1 cellular context compared by ENCODE assay signal in genomic region chr6:82086944-82087343, GRCh38.
A peak's percentile ranks its signal among the peaks of the same experiment; 100 is the strongest.
TF ChIP-seq lines count a peak whose summit lies in the region.

No MANE protein-coding gene starts in this region.

TF ChIP-seq in HepG2, 621 proteins besides CTCF, POLR2A, EP300 and RAD21 (continued from another document and continues in another):
- TF ChIP-seq ZNF280D (CRISPR knock-in tag; IDR thresholded peaks at IDR 0.05): no peak
- TF ChIP-seq ZBTB8A (CRISPR knock-in tag; IDR thresholded peaks at IDR 0.05; ENCODE audit: borderline replicate concordance, low read depth): no peak
- peak; percentile 61; the same call in 1 of the 2 replicates for TF ChIP-seq ARID5B (CRISPR knock-in tag; IDR thresholded peaks at IDR 0.05)
- no peak for TF ChIP-seq NBN (conservative IDR thresholded peaks at IDR 0.05)
- TF ChIP-seq SIX1 (CRISPR knock-in tag; IDR thresholded peaks at IDR 0.05; ENCODE audit: borderline replicate concordance): no peak; the same call in 1 of the 2 replicates
- TF ChIP-seq ETV5 (CRISPR knock-in tag; IDR thresholded peaks at IDR 0.05; ENCODE audit: borderline replicate concordance): peak; percentile 81; the same call in 1 of the 2 replicates
- TF ChIP-seq MXI1 (IDR thresholded peaks at IDR 0.05; ENCODE audit: borderline replicate concordance, low read depth, low read length): no peak
- TF ChIP-seq TOPORS (CRISPR knock-in tag; IDR thresholded peaks at IDR 0.05): no peak
- TF ChIP-seq, protein P1, sequence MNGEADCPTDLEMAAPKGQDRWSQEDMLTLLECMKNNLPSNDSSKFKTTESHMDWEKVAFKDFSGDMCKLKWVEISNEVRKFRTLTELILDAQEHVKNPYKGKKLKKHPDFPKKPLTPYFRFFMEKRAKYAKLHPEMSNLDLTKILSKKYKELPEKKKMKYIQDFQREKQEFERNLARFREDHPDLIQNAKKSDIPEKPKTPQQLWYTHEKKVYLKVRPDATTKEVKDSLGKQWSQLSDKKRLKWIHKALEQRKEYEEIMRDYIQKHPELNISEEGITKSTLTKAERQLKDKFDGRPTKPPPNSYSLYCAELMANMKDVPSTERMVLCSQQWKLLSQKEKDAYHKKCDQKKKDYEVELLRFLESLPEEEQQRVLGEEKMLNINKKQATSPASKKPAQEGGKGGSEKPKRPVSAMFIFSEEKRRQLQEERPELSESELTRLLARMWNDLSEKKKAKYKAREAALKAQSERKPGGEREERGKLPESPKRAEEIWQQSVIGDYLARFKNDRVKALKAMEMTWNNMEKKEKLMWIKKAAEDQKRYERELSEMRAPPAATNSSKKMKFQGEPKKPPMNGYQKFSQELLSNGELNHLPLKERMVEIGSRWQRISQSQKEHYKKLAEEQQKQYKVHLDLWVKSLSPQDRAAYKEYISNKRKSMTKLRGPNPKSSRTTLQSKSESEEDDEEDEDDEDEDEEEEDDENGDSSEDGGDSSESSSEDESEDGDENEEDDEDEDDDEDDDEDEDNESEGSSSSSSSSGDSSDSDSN (CRISPR knock-in tag; IDR thresholded peaks at IDR 0.05): no peak
- no peak for TF ChIP-seq ZNF468 (CRISPR knock-in tag; IDR thresholded peaks at IDR 0.05)
- TF ChIP-seq ASH2L (IDR thresholded peaks at IDR 0.05; ENCODE audit: insufficient read length, low read depth, low read length): no peak
- TF ChIP-seq ZNF891 (CRISPR knock-in tag; IDR thresholded peaks at IDR 0.05): no peak
- no peak for TF ChIP-seq ZNF260 (CRISPR knock-in tag; IDR thresholded peaks at IDR 0.05; ENCODE audit: borderline replicate concordance, low read depth)
- TF ChIP-seq MED1 (CRISPR knock-in tag; IDR thresholded peaks at IDR 0.05): peak; percentile 54
- TF ChIP-seq E2F2 (CRISPR knock-in tag; IDR thresholded peaks at IDR 0.05; ENCODE audit: borderline replicate concordance): no peak
- TF ChIP-seq ZNF264 (CRISPR knock-in tag; IDR thresholded peaks at IDR 0.05): no peak
- TF ChIP-seq KMT2A (CRISPR knock-in tag; IDR thresholded peaks at IDR 0.05): no peak
- TF ChIP-seq, protein P2, sequence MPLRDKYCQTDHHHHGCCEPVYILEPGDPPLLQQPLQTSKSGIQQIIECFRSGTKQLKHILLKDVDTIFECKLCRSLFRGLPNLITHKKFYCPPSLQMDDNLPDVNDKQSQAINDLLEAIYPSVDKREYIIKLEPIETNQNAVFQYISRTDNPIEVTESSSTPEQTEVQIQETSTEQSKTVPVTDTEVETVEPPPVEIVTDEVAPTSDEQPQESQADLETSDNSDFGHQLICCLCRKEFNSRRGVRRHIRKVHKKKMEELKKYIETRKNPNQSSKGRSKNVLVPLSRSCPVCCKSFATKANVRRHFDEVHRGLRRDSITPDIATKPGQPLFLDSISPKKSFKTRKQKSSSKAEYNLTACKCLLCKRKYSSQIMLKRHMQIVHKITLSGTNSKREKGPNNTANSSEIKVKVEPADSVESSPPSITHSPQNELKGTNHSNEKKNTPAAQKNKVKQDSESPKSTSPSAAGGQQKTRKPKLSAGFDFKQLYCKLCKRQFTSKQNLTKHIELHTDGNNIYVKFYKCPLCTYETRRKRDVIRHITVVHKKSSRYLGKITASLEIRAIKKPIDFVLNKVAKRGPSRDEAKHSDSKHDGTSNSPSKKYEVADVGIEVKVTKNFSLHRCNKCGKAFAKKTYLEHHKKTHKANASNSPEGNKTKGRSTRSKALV (CRISPR knock-in tag; IDR thresholded peaks at IDR 0.05): no peak
- peak; percentile 99 for TF ChIP-seq GZF1 (CRISPR knock-in tag; IDR thresholded peaks at IDR 0.05)
- TF ChIP-seq FOXJ3 (CRISPR knock-in tag; IDR thresholded peaks at IDR 0.05; ENCODE audit: borderline replicate concordance): peak; percentile 59; the same call in 1 of the 2 replicates
- no peak for TF ChIP-seq MXD4 (CRISPR knock-in tag; IDR thresholded peaks at IDR 0.05)
- TF ChIP-seq, protein P3, sequence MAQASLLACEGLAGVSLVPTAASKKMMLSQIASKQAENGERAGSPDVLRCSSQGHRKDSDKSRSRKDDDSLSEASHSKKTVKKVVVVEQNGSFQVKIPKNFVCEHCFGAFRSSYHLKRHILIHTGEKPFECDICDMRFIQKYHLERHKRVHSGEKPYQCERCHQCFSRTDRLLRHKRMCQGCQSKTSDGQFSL (CRISPR knock-in tag; IDR thresholded peaks at IDR 0.05): no peak
- no peak for TF ChIP-seq SMAD9 (CRISPR knock-in tag; IDR thresholded peaks at IDR 0.05)
- TF ChIP-seq MAFG (CRISPR knock-in tag; IDR thresholded peaks at IDR 0.05): no peak
- no peak for TF ChIP-seq JUNB (CRISPR knock-in tag; IDR thresholded peaks at IDR 0.05; ENCODE audit: borderline replicate concordance)
- no peak for TF ChIP-seq IRX3 (CRISPR knock-in tag; IDR thresholded peaks at IDR 0.05; ENCODE audit: borderline replicate concordance, low read depth)
- no peak for TF ChIP-seq SMAD3 (CRISPR knock-in tag; IDR thresholded peaks at IDR 0.05)
- TF ChIP-seq FOSL2 (CRISPR knock-in tag; IDR thresholded peaks at IDR 0.05): 0 out of 2 replicates have a peak, but pooled peaks have one; percentile 18
- no peak for TF ChIP-seq HES4 (CRISPR knock-in tag; IDR thresholded peaks at IDR 0.05; ENCODE audit: borderline replicate concordance)
- TF ChIP-seq, protein P4, sequence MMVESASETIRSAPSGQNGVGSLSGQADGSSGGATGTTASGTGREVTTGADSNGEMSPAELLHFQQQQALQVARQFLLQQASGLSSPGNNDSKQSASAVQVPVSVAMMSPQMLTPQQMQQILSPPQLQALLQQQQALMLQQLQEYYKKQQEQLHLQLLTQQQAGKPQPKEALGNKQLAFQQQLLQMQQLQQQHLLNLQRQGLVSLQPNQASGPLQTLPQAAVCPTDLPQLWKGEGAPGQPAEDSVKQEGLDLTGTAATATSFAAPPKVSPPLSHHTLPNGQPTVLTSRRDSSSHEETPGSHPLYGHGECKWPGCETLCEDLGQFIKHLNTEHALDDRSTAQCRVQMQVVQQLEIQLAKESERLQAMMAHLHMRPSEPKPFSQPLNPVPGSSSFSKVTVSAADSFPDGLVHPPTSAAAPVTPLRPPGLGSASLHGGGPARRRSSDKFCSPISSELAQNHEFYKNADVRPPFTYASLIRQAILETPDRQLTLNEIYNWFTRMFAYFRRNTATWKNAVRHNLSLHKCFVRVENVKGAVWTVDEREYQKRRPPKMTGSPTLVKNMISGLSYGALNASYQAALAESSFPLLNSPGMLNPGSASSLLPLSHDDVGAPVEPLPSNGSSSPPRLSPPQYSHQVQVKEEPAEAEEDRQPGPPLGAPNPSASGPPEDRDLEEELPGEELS (CRISPR knock-in tag; IDR thresholded peaks at IDR 0.05): peak; percentile 68; the same call in 1 of the 2 replicates
- peak; percentile 27; the same call in 1 of the 2 replicates for TF ChIP-seq DRAP1 (CRISPR knock-in tag; IDR thresholded peaks at IDR 0.05)
- no peak for TF ChIP-seq CHD2 (IDR thresholded peaks at IDR 0.05; ENCODE audit: low read depth, low read length)
- no peak for TF ChIP-seq ZNF724P (CRISPR knock-in tag; IDR thresholded peaks at IDR 0.05; ENCODE audit: borderline replicate concordance)
- no peak for TF ChIP-seq SOX13 (IDR thresholded peaks at IDR 0.05)
- peak in 1 of 2 experiments; percentile 47; a peak in 2 of 4 replicates for TF ChIP-seq SOX13 (CRISPR knock-in tag; conservative IDR thresholded peaks at IDR 0.05 in 1 of 2, IDR thresholded peaks at IDR 0.05 in 1 of 2)
- TF ChIP-seq IRF9 (CRISPR knock-in tag; IDR thresholded peaks at IDR 0.05; ENCODE audit: borderline replicate concordance): no peak
- TF ChIP-seq HOXD1 (CRISPR knock-in tag; IDR thresholded peaks at IDR 0.05): peak; percentile 44; the same call in 1 of the 2 replicates
- TF ChIP-seq ZSCAN31 (CRISPR knock-in tag; IDR thresholded peaks at IDR 0.05; ENCODE audit: low read depth): no peak
- TF ChIP-seq ZNF589 (CRISPR knock-in tag; conservative IDR thresholded peaks at IDR 0.05): no peak
- no peak for TF ChIP-seq SOX6 (IDR thresholded peaks at IDR 0.05)
- 0 out of 2 replicates have a peak, but pooled peaks have one; percentile 21 for TF ChIP-seq SOX6 (CRISPR knock-in tag; IDR thresholded peaks at IDR 0.05)
- no peak for TF ChIP-seq ONECUT2 (CRISPR knock-in tag; IDR thresholded peaks at IDR 0.05)
- TF ChIP-seq ZNF772 (CRISPR knock-in tag; IDR thresholded peaks at IDR 0.05): no peak
- no peak for TF ChIP-seq ZNF430 (CRISPR knock-in tag; IDR thresholded peaks at IDR 0.05)
- TF ChIP-seq NCOA2 (CRISPR knock-in tag; IDR thresholded peaks at IDR 0.05): peak; percentile 51; the same call in 1 of the 2 replicates
- TF ChIP-seq HNF4A (CRISPR knock-in tag; IDR thresholded peaks at IDR 0.05): 0 out of 2 replicates have a peak, but pooled peaks have one; percentile 5
- TF ChIP-seq, protein P5, sequence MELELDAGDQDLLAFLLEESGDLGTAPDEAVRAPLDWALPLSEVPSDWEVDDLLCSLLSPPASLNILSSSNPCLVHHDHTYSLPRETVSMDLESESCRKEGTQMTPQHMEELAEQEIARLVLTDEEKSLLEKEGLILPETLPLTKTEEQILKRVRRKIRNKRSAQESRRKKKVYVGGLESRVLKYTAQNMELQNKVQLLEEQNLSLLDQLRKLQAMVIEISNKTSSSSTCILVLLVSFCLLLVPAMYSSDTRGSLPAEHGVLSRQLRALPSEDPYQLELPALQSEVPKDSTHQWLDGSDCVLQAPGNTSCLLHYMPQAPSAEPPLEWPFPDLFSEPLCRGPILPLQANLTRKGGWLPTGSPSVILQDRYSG (CRISPR knock-in tag; IDR thresholded peaks at IDR 0.05): no peak
- no peak for TF ChIP-seq ZNF614 (CRISPR knock-in tag; IDR thresholded peaks at IDR 0.05; ENCODE audit: borderline replicate concordance)
- TF ChIP-seq ELF1 (CRISPR knock-in tag; IDR thresholded peaks at IDR 0.05): peak; percentile 45; the same call in 1 of the 2 replicates
- TF ChIP-seq CREBL2 (CRISPR knock-in tag; IDR thresholded peaks at IDR 0.05; ENCODE audit: borderline replicate concordance): no peak
